In genomic region chr4:44760142-44760898, GRCh38 we compare ENCODE assay signal across 8 cellular contexts. TPM values are rescaled to one million over a fixed set of nuclear protein-coding genes. Genes with fewer than 3 reads are reported as not detected.
DNase-seq lines count a peak whose midpoint lies in the region; ATAC-seq and TF ChIP-seq lines count a peak whose summit lies in the region.

No MANE protein-coding gene starts in this region.

- H3K36me3 ChIP-seq in body of pancreas (replicated peaks in 1 of 2; ENCODE audit: insufficient read depth in 1 of 2, low read depth in 2 of 2), result no peaks in the 10 kb centered on the region

- whole genome bisulfite sequencing in body of pancreas, 2 donors, result 24 to 28% methylated on average over 8 of the region's 8 CpGs
- WGBS in lower leg skin, 2 donors, result 10 to 13% methylated on average over 8 of the region's 8 CpGs

- peak; percentile 95 for ATAC-seq in HG02938 (IDR thresholded peaks at IDR 0.05; ENCODE audit: unreplicated experiment)
- peak; percentile 56 for ATAC-seq in body of pancreas

- TF ChIP-seq CTCF in GM12874 (IDR thresholded peaks at IDR 0.05; ENCODE audit: insufficient read depth, low read depth, low read length) (peak; percentile 22; the same call in 1 of the 2 replicates), body of pancreas (IDR thresholded peaks at IDR 0.05) (peak in 6 of 7 experiments; percentile 16 to 54 (median 46)), type B pancreatic cell (conservative IDR thresholded peaks at IDR 0.05) (peak; percentile 79), lower leg skin (IDR thresholded peaks at IDR 0.05) (no peak)

- H3K27me3 Mint-ChIP-seq in type B pancreatic cell, result peaks cover 20% of the 10 kb centered on the region

- H3K9me3 ChIP-seq in body of pancreas, result no peaks in the 10 kb centered on the region

- intact Hi-C loops in body of pancreas (cut with DNase I), result no loop called here
- intact Hi-C loops in lower leg skin (cut with DNase I; ENCODE audit: low total_unique reads), result no loop called here

- H3K36me3 Mint-ChIP-seq in type B pancreatic cell, result no peaks in the 10 kb centered on the region

- H3K27me3 ChIP-seq in body of pancreas, result no peaks in the 10 kb centered on the region

- H3K27ac Mint-ChIP-seq in type B pancreatic cell, result no peak overlapping the region

- no peak overlapping the region for H3K27ac ChIP-seq in body of pancreas

- H3K4me1 ChIP-seq in body of pancreas, result no peaks in the 10 kb centered on the region

- peak; percentile 28 for DNase-seq in AG08395 (ENCODE audit: low spot score)
- DNase-seq in NCI-H2196 treated with DMSO at 0.1 percent for 48 hours (lab: John Stamatoyannopoulos, UW; ENCODE audit: unreplicated experiment), result peak; percentile 2
- peak in 2 of 4 donors; percentile 7 to 15 for DNase-seq in body of pancreas
- DNase-seq in inferior parietal cortex (ENCODE audit: extremely low spot score), result peak; percentile 83
- no peak for DNase-seq in type B pancreatic cell (ENCODE audit: extremely low spot score, unreplicated experiment)
- DNase-seq in lower leg skin (ENCODE audit: low spot score in 2 of 2), result no peak

- H3K4me3 Mint-ChIP-seq in type B pancreatic cell, result no peak overlapping the region

- no peaks in the 10 kb centered on the region for H3K9me3 Mint-ChIP-seq in type B pancreatic cell

- no peak overlapping the region for H3K4me3 ChIP-seq in body of pancreas
- no peak overlapping the region for H3K4me3 ChIP-seq in lower leg skin (ENCODE audit: low read depth, poor library complexity, severe bottlenecking)

- TF ChIP-seq POLR2A in body of pancreas (IDR thresholded peaks at IDR 0.05) (no peak), lower leg skin (IDR thresholded peaks at IDR 0.05) (no peak)

- no peaks in the 10 kb centered on the region for H3K4me1 Mint-ChIP-seq in type B pancreatic cell (ENCODE audit: unreplicated experiment)

RNA-seq across cellular contexts. Expression of gene GNPDA2, which starts 34.0 kb away (rescaled TPM):
- total RNA-seq in body of pancreas, result 10 to 100 TPM in 1 of 2 donors, 1 to 10 TPM in 1; 8.6 to 17.6 TPM
- total RNA-seq in type B pancreatic cell (ENCODE audit: low replicate concordance), result 10.1 and 12.0 TPM in 2 replicates
- total RNA-seq in lower leg skin, result 10 to 100 TPM in 3 of 4 donors, 1 to 10 TPM in 1; 9.4 to 15.6 (median 12.6) TPM

Comparison
In these comparisons a context has a peak if more than half of its experiments do, and no peak if none do; other contexts are left out.
1. DNase-seq: peak in AG08395 (single experiment), NCI-H2196 treated with DMSO at 0.1 percent for 48 hours (single experiment) and inferior parietal cortex (single experiment); none in type B pancreatic cell (single experiment) and lower leg skin (0 of 2).
2. CTCF ChIP-seq: peak in GM12874 (single experiment), body of pancreas (6 of 7) and type B pancreatic cell (single experiment); none in lower leg skin (0 of 3).